19 cellular contexts compared by ENCODE assay signal in genomic region chr7:112946350-112946749, GRCh38.
DNase-seq lines count a peak whose midpoint lies in the region; ATAC-seq and TF ChIP-seq lines count a peak whose summit lies in the region.
"Had no signal": no experiment of that assay in that cellular context is flagged by ENCODE, and none has a peak within 500 bp of the region (broad histone marks: within the 10 kb centered on the region; RNA-seq: fewer than 3 reads in every experiment).

No MANE protein-coding gene starts in this region.

- no peak overlapping the region for H3K27ac ChIP-seq in right lobe of liver
- H3K27ac ChIP-seq: A549; BLaER1 treated with 17β-estradiol and CSF1 and Interleukin-3, amounts not matched to agents 10 nM and 100 nM had no signal

- no peaks in the 10 kb centered on the region; the same call in none of the 2 replicates for H3K27me3 Mint-ChIP-seq in WTC11 (ENCODE audit: low read depth)

- TF ChIP-seq POLR2A in right lobe of liver (IDR thresholded peaks at IDR 0.05): no peak

- TF ChIP-seq CTCF in WTC11 (IDR thresholded peaks at IDR 0.05): no peak
- TF ChIP-seq CTCF in right lobe of liver (IDR thresholded peaks at IDR 0.05): no peak

- H3K27me3 ChIP-seq in right lobe of liver: peaks cover 0 to 3% of the 10 kb centered on the region in 2 donors
- H3K27me3 ChIP-seq: BLaER1 treated with 17β-estradiol and CSF1 and Interleukin-3, amounts not matched to agents 10 nM and 100 nM had no signal

- H3K27ac Mint-ChIP-seq in WTC11: no peak overlapping the region
- H3K27ac Mint-ChIP-seq: CD8-positive, alpha-beta memory T cell; GM23338 had no signal

- no peaks in the 10 kb centered on the region for H3K4me1 ChIP-seq in right lobe of liver
- H3K4me1 ChIP-seq: A549; BLaER1 treated with 17β-estradiol and CSF1 and Interleukin-3, amounts not matched to agents 10 nM and 100 nM had no signal

- POLR2A ChIA-PET in WTC11 (lab: Charles Lee): no interaction called here

- no peaks in the 10 kb centered on the region for H3K36me3 Mint-ChIP-seq in WTC11
- H3K36me3 Mint-ChIP-seq: CD8-positive, alpha-beta memory T cell had no signal

- H3K36me3 ChIP-seq in right lobe of liver: no peaks in the 10 kb centered on the region
- H3K36me3 ChIP-seq: BLaER1 treated with 17β-estradiol and CSF1 and Interleukin-3, amounts not matched to agents 10 nM and 100 nM had no signal

- no peaks in the 10 kb centered on the region for H3K9me3 ChIP-seq in right lobe of liver
- H3K9me3 ChIP-seq: A549; BLaER1 treated with 17β-estradiol and CSF1 and Interleukin-3, amounts not matched to agents 10 nM and 100 nM; SK-N-SH had no signal

- ATAC-seq in WTC11: no peak
- no peak for ATAC-seq in right lobe of liver
- ATAC-seq in HG03457 (IDR thresholded peaks at IDR 0.05; ENCODE audit: unreplicated experiment): no peak
- ATAC-seq: A549, GM12878, GM23338 had no signal

- no peak overlapping the region for H3K4me3 ChIP-seq in right lobe of liver
- H3K4me3 ChIP-seq: A549; BLaER1 treated with 17β-estradiol and CSF1 and Interleukin-3, amounts not matched to agents 10 nM and 100 nM; GM12878; GM23338 had no signal

- DNase-seq in Daoy (ENCODE audit: low read depth) (peak; percentile 19), HT1080 (ENCODE audit: low read depth) (peak; percentile 15), WTC11 (ENCODE audit: low spot score) (no peak), iris pigment epithelial cell (ENCODE audit: low read depth) (peak; percentile 15), right lobe of liver (no peak), DMS153 (lab: John Stamatoyannopoulos, UW) (no peak)
- DNase-seq in stimulated activated CD4-positive, alpha-beta T cell treated with anti-CD3 and anti-CD28 coated beads, Interleukin-2, amount 100 ng/mL, for 48 hours: no peak
- DNase-seq: CD8-positive, alpha-beta memory T cell; NCI-H1105; NCI-H2081 treated with DMSO at 0.1 percent for 48 hours; NCI-H446 treated with DMSO at 0.1 percent for 48 hours; NCI-H748 treated with DMSO at 0.1 percent for 48 hours; SHP77; SK-N-SH had no signal

- no peak overlapping the region for H3K4me3 Mint-ChIP-seq in WTC11
- H3K4me3 Mint-ChIP-seq: CD8-positive, alpha-beta memory T cell; GM23338 had no signal

- 61% methylated on average over 2 of the region's 2 CpGs for WGBS in right lobe of liver (ENCODE audit: insufficient coverage, low coverage, low lambda C conversion rate, missing lambda C conversion rate)

- CTCF ChIA-PET in WTC11 (lab: Charles Lee): no interaction called here

- no peaks in the 10 kb centered on the region for H3K4me1 Mint-ChIP-seq in WTC11
- H3K4me1 Mint-ChIP-seq: CD8-positive, alpha-beta memory T cell; GM23338 had no signal

- intact Hi-C loops in right lobe of liver (cut with DNase I): no loop called here

- H3K9me3 Mint-ChIP-seq in WTC11: no peaks in the 10 kb centered on the region
- H3K9me3 Mint-ChIP-seq: CD8-positive, alpha-beta memory T cell; GM23338 had no signal

TF ChIP-seq in WTC11, 78 proteins besides CTCF, POLR2A, EP300 and RAD21:
- peak; percentile 38; the same call in 1 of the 2 replicates for TF ChIP-seq ZNF121 (CRISPR knock-in tag; IDR thresholded peaks at IDR 0.05)
- TF ChIP-seq, protein P1, sequence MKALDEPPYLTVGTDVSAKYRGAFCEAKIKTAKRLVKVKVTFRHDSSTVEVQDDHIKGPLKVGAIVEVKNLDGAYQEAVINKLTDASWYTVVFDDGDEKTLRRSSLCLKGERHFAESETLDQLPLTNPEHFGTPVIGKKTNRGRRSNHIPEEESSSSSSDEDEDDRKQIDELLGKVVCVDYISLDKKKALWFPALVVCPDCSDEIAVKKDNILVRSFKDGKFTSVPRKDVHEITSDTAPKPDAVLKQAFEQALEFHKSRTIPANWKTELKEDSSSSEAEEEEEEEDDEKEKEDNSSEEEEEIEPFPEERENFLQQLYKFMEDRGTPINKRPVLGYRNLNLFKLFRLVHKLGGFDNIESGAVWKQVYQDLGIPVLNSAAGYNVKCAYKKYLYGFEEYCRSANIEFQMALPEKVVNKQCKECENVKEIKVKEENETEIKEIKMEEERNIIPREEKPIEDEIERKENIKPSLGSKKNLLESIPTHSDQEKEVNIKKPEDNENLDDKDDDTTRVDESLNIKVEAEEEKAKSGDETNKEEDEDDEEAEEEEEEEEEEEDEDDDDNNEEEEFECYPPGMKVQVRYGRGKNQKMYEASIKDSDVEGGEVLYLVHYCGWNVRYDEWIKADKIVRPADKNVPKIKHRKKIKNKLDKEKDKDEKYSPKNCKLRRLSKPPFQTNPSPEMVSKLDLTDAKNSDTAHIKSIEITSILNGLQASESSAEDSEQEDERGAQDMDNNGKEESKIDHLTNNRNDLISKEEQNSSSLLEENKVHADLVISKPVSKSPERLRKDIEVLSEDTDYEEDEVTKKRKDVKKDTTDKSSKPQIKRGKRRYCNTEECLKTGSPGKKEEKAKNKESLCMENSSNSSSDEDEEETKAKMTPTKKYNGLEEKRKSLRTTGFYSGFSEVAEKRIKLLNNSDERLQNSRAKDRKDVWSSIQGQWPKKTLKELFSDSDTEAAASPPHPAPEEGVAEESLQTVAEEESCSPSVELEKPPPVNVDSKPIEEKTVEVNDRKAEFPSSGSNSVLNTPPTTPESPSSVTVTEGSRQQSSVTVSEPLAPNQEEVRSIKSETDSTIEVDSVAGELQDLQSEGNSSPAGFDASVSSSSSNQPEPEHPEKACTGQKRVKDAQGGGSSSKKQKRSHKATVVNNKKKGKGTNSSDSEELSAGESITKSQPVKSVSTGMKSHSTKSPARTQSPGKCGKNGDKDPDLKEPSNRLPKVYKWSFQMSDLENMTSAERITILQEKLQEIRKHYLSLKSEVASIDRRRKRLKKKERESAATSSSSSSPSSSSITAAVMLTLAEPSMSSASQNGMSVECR (CRISPR knock-in tag; IDR thresholded peaks at IDR 0.05; ENCODE audit: borderline replicate concordance): no peak

Comparison
In these comparisons a context has a peak if more than half of its experiments do, and no peak if none do; other contexts are left out.
1. DNase-seq: peak in Daoy (single experiment), HT1080 (single experiment) and iris pigment epithelial cell (single experiment); none in WTC11 (single experiment), right lobe of liver (0 of 3), stimulated activated CD4-positive, alpha-beta T cell treated with anti-CD3 and anti-CD28 coated beads, Interleukin-2, amount 100 ng/mL, for 48 hours (0 of 2) and DMS153 (single experiment).